ENCODE assay signal across 18 cellular contexts in genomic region chr15:71677352-71677751, GRCh38.
DNase-seq lines count a peak whose midpoint lies in the region; ATAC-seq, FAIRE-seq and TF ChIP-seq lines count a peak whose summit lies in the region.
"Had no signal": no experiment of that assay in that cellular context is flagged by ENCODE, and none has a peak within 500 bp of the region (broad histone marks: within the 10 kb centered on the region; RNA-seq: fewer than 3 reads in every experiment).

No MANE protein-coding gene starts in this region.

- in situ Hi-C loops in transverse colon (cut with MboI; ENCODE audit: low pct_ligation_motif_present in 1 of 4, low pct_unique_long_range_greater_than_20kb in 1 of 4, low sequenced_read_pairs in 3 of 4), result no loop called here

- intact Hi-C loops in esophagus muscularis mucosa (cut with DNase I) (no loop called here), sciatic nerve (cut with DNase I) (no loop called here), transverse colon (cut with DNase I; ENCODE audit: low total_unique reads) (no loop called here)

- H3K9me3 ChIP-seq in MM.1S (replicated peaks; ENCODE audit: insufficient read depth, low read length) (no peaks in the 10 kb centered on the region), esophagus muscularis mucosa (no peaks in the 10 kb centered on the region), transverse colon (no peaks in the 10 kb centered on the region)
- H3K9me3 ChIP-seq: colonic mucosa, Peyer's patch, prostate gland had no signal

- WGBS in esophagus muscularis mucosa, result 33% methylated on average over 2 of the region's 2 CpGs
- 29 to 47% methylated on average over 1 to 2 of the region's 2 CpGs for WGBS in transverse colon (ENCODE audit: low coverage in 1 of 2), 2 donors

- no peak for TF ChIP-seq EP300 in esophagus muscularis mucosa (IDR thresholded peaks at IDR 0.05)
- TF ChIP-seq EP300 in transverse colon (IDR thresholded peaks at IDR 0.05; ENCODE audit: low read depth), result no peak

- no peaks in the 10 kb centered on the region for H3K27me3 ChIP-seq in MM.1S (replicated peaks; ENCODE audit: insufficient read depth, low read length)
- H3K27me3 ChIP-seq in esophagus muscularis mucosa, result no peaks in the 10 kb centered on the region
- no peaks in the 10 kb centered on the region for H3K27me3 ChIP-seq in transverse colon
- H3K27me3 ChIP-seq: colonic mucosa, Peyer's patch had no signal

- no peak for FAIRE-seq in H54 (lab: Jason Lieb, UNC)

- peak overlapping the region; percentile 78 for H3K4me2 ChIP-seq in MM.1S (ENCODE audit: low read depth, low read length)

- H3K79me2 ChIP-seq in MM.1S (ENCODE audit: low read length), result no peaks in the 10 kb centered on the region

- DNase-seq in GM12865 (ENCODE audit: low read depth) (peak; percentile 8), MM.1S (peak; percentile 39), esophagus muscularis mucosa (ENCODE audit: extremely low spot score) (no peak), sciatic nerve (ENCODE audit: low spot score) (no peak), transverse colon (no peak), H54 (ENCODE audit: insufficient read length, low spot score) (no peak)
- DNase-seq: AML-193; amniotic stem cell; colonic mucosa; DMS 273 treated with DMSO at 0.1 percent for 48 hours; hippocampal formation; NCI-H2081; NCI-H526 treated with DMSO at 0.1 percent for 48 hours; Peyer's patch; stimulated activated CD8-positive, alpha-beta memory T cell treated with anti-CD3 and anti-CD28 coated beads, Interleukin-4, amount 100 ng/mL, for 48 hours had no signal

- H3K9ac ChIP-seq in MM.1S (ENCODE audit: low read length), result peak overlapping the region; percentile 25; the same call in 1 of the 2 replicates

- H4K20me1 ChIP-seq in MM.1S (ENCODE audit: insufficient read depth, low read length), result no peaks in the 10 kb centered on the region

- H3K27ac ChIP-seq in MM.1S (ENCODE audit: low read length), result peak overlapping the region; percentile 63; the same call in 1 of the 2 replicates
- H3K27ac ChIP-seq in esophagus muscularis mucosa (replicated peaks in 1 of 4), result peak overlapping the region in 3 of 4 donors; percentile 25 to 42 (median 32)
- peak overlapping the region in 2 of 4 donors; percentile 49 to 68 for H3K27ac ChIP-seq in transverse colon
- H3K27ac ChIP-seq: colonic mucosa had no signal

- H3K4me1 ChIP-seq in MM.1S (ENCODE audit: low read length), result peaks cover 21% of the 10 kb centered on the region
- H3K4me1 ChIP-seq in esophagus muscularis mucosa, result peaks cover 28 to 37% (median 32%) of the 10 kb centered on the region in 4 donors
- H3K4me1 ChIP-seq in transverse colon, result peaks cover 5 to 48% (median 30%) of the 10 kb centered on the region in 4 donors

- peak overlapping the region; percentile 63 for H2AFZ ChIP-seq in MM.1S (ENCODE audit: low read length)

- no peaks in the 10 kb centered on the region for H3K9me2 ChIP-seq in MM.1S (replicated peaks; ENCODE audit: insufficient read depth, low read length)

- ATAC-seq in sciatic nerve (peak; percentile 59), HG03571 (IDR thresholded peaks at IDR 0.05; ENCODE audit: unreplicated experiment) (no peak), GM21526 (IDR thresholded peaks at IDR 0.05; ENCODE audit: low FRiP score, unreplicated experiment) (no peak)

- H3F3A ChIP-seq in MM.1S (ENCODE audit: insufficient read depth, low read length), result peaks cover 11% of the 10 kb centered on the region

- H3K36me3 ChIP-seq in MM.1S (replicated peaks; ENCODE audit: insufficient read depth, low read length) (no peaks in the 10 kb centered on the region), esophagus muscularis mucosa (no peaks in the 10 kb centered on the region), transverse colon (no peaks in the 10 kb centered on the region)
- H3K36me3 ChIP-seq: colonic mucosa, Peyer's patch, prostate gland had no signal

- H3K4me3 ChIP-seq in GM12865 (ENCODE audit: low read depth, low read length) (no peak overlapping the region), MM.1S (ENCODE audit: low read length) (peak overlapping the region; percentile 41), esophagus muscularis mucosa (no peak overlapping the region), transverse colon (no peak overlapping the region)
- H3K4me3 ChIP-seq: colonic mucosa, Peyer's patch, prostate gland had no signal

- TF ChIP-seq POLR2A in esophagus muscularis mucosa (IDR thresholded peaks at IDR 0.05; ENCODE audit: low read depth), result no peak
- no peak for TF ChIP-seq POLR2A in transverse colon (IDR thresholded peaks at IDR 0.05)
- TF ChIP-seq POLR2A in H54 (IDR thresholded peaks at IDR 0.05; ENCODE audit: low read depth, low read length), result no peak

- no peak for TF ChIP-seq CTCF in GM12865 (IDR thresholded peaks at IDR 0.05; ENCODE audit: insufficient read depth, low read depth, low read length, missing control alignments)
- TF ChIP-seq CTCF in MM.1S (IDR thresholded peaks at IDR 0.05; ENCODE audit: low read length), result no peak
- TF ChIP-seq CTCF in esophagus muscularis mucosa (IDR thresholded peaks at IDR 0.05), result no peak
- TF ChIP-seq CTCF in transverse colon (IDR thresholded peaks at IDR 0.05), result no peak

Comparison
In these comparisons a context has a peak if more than half of its experiments do, and no peak if none do; other contexts are left out.
1. DNase-seq: peak in GM12865 (single experiment) and MM.1S (single experiment); none in esophagus muscularis mucosa (single experiment), sciatic nerve (single experiment), transverse colon (single experiment) and H54 (single experiment).